Comparison of ENCODE assay signal across 33 cellular contexts in genomic region chr10:21247592-21247991, GRCh38.
"Had no signal": no experiment of that assay in that cellular context is flagged by ENCODE, and none has a peak within 500 bp of the region (broad histone marks: within the 10 kb centered on the region; RNA-seq: fewer than 3 reads in every experiment).

No MANE protein-coding gene starts in this region.

- FAIRE-seq: astrocyte, bronchial epithelial cell, colon had no signal

- DNase-seq: activated effector memory CD4-positive, alpha-beta T cell treated with anti-CD3 and anti-CD28 coated beads, Interleukin-2, amount 50 U/mL, for 16 hours; activated effector memory CD4-positive, alpha-beta T cell treated with Interleukin-2 at 50 U/mL for 16 hours; activated gamma-delta T cell; activated gamma-delta T cell treated with Interleukin-2 at 50 U/mL for 16 hours; activated naive CD4-positive, alpha-beta T cell; activated naive CD4-positive, alpha-beta T cell treated with anti-CD3 and anti-CD28 coated beads for 36 hours; activated naive CD4-positive, alpha-beta T cell treated with anti-CD3 and anti-CD28 coated beads, Interleukin-2, amount 10 ng/mL, durations not matched to agents 7 days and 5 days; activated naive CD4-positive, alpha-beta T cell treated with anti-CD3 and anti-CD28 coated beads, Interleukin-2, amount 50 U/mL, for 16 hours; activated naive CD4-positive, alpha-beta T cell treated with Interleukin-2 at 50 U/mL for 16 hours; activated naive CD8-positive, alpha-beta T cell treated with anti-CD3 and anti-CD28 coated beads for 36 hours; activated naive CD8-positive, alpha-beta T cell treated with anti-CD3 and anti-CD28 coated beads, Interleukin-2, amount 10 ng/mL, durations not matched to agents 7 days and 5 days; activated naive CD8-positive, alpha-beta T cell treated with anti-CD3 and anti-CD28 coated beads, Interleukin-2, amount 50 U/mL, for 24 hours; activated T-cell treated with anti-CD3 and anti-CD28 coated beads, Interleukin-2, amount 50 U/mL, for 4 hours; activated T-cell treated with anti-CD3 and anti-CD28 coated beads, Interleukin-2, amount 50 U/mL, for 48 hours; activated T-cell treated with anti-CD3 and anti-CD28 coated beads, Interleukin-2, amount 50 U/mL, for 72 hours; amniotic stem cell; amygdala; anterior cingulate cortex; aorta; body of pancreas; brain microvascular endothelial cell; caudate nucleus; central memory CD4-positive, alpha-beta T cell; cerebellar nuclear complex had no signal

- H3K4me3 ChIP-seq: adrenal gland, ascending aorta, body of pancreas, breast epithelium, cardiac muscle cell had no signal

- H3K9me3 ChIP-seq: adrenal gland, ascending aorta, body of pancreas, breast epithelium had no signal

- ATAC-seq: activated naive CD4-positive, alpha-beta T cell treated with anti-CD3 and anti-CD28 coated beads, Interleukin-2, amount 50 U/mL, for 72 hours; activated naive CD8-positive, alpha-beta T cell treated with anti-CD3 and anti-CD28 coated beads, Interleukin-2, amount 50 U/mL, for 24 hours; activated T-cell treated with anti-CD3 and anti-CD28 coated beads, Interleukin-2, amount 50 U/mL, for 4 hours; activated T-cell treated with anti-CD3 and anti-CD28 coated beads, Interleukin-2, amount 50 U/mL, for 72 hours; activated T-helper 17 cell treated with anti-CD3 and anti-CD28 coated beads, Interleukin-2, amount 50 U/mL, for 72 hours; body of pancreas had no signal

- H3K27me3 ChIP-seq: adrenal gland, ascending aorta, body of pancreas, brain microvascular endothelial cell, breast epithelium, cardiac muscle cell had no signal

- H3K36me3 ChIP-seq: adrenal gland, ascending aorta, brain microvascular endothelial cell, breast epithelium, cardiac muscle cell had no signal

- H3K4me1 ChIP-seq: adrenal gland, ascending aorta, body of pancreas, breast epithelium had no signal

- H3K27ac ChIP-seq: adrenal gland, ascending aorta, body of pancreas, brain microvascular endothelial cell, breast epithelium, cardiac muscle cell had no signal
